7 cellular contexts compared by ENCODE assay signal in genomic region chr16:85718153-85718477, GRCh38. TPM values are rescaled to one million over a fixed set of nuclear protein-coding genes. Genes with fewer than 3 reads are reported as not detected.
"Had no signal": no experiment of that assay in that cellular context is flagged by ENCODE, and none has a peak within 500 bp of the region (broad histone marks: within the 10 kb centered on the region; RNA-seq: fewer than 3 reads in every experiment).

No MANE protein-coding gene starts in this region.

- H3K27ac Mint-ChIP-seq: activated CD4-positive, alpha-beta T cell treated with anti-CD3 and anti-CD28 coated beads, Interleukin-2, amount 10 ng/mL, durations not matched to agents 7 days and 5 days; activated naive CD4-positive, alpha-beta T cell treated with anti-CD3 and anti-CD28 coated beads for 36 hours; activated T-helper 17 cell treated with anti-CD3 and anti-CD28 coated beads, Interleukin-2, amount 50 U/mL, for 72 hours; natural killer cell treated with Interleukin-12 subunit alpha and Interleukin-12 subunit beta and Interleukin-15 and Interleukin-18, amount 100 ng/mL, for 72 hours had no signal

- H3K27ac ChIP-seq: ovary, upper lobe of left lung had no signal

- H3K36me3 ChIP-seq: ovary, upper lobe of left lung had no signal

- H3K9me3 ChIP-seq: ovary, upper lobe of left lung had no signal

- H3K9me3 Mint-ChIP-seq: activated CD4-positive, alpha-beta T cell treated with anti-CD3 and anti-CD28 coated beads, Interleukin-2, amount 10 ng/mL, durations not matched to agents 7 days and 5 days; activated naive CD4-positive, alpha-beta T cell treated with anti-CD3 and anti-CD28 coated beads for 36 hours; activated T-helper 17 cell treated with anti-CD3 and anti-CD28 coated beads, Interleukin-2, amount 50 U/mL, for 72 hours; effector memory CD8-positive, alpha-beta T cell; natural killer cell treated with Interleukin-12 subunit alpha and Interleukin-12 subunit beta and Interleukin-15 and Interleukin-18, amount 100 ng/mL, for 72 hours had no signal

- H3K4me3 ChIP-seq: ovary, upper lobe of left lung had no signal

- H3K36me3 Mint-ChIP-seq: natural killer cell treated with Interleukin-12 subunit alpha and Interleukin-12 subunit beta and Interleukin-15 and Interleukin-18, amount 100 ng/mL, for 72 hours had no signal

- H3K4me3 Mint-ChIP-seq: activated CD4-positive, alpha-beta T cell treated with anti-CD3 and anti-CD28 coated beads, Interleukin-2, amount 10 ng/mL, durations not matched to agents 7 days and 5 days; activated naive CD4-positive, alpha-beta T cell treated with anti-CD3 and anti-CD28 coated beads for 36 hours; activated T-helper 17 cell treated with anti-CD3 and anti-CD28 coated beads, Interleukin-2, amount 50 U/mL, for 72 hours; effector memory CD8-positive, alpha-beta T cell; natural killer cell treated with Interleukin-12 subunit alpha and Interleukin-12 subunit beta and Interleukin-15 and Interleukin-18, amount 100 ng/mL, for 72 hours had no signal

- H3K27me3 ChIP-seq: ovary, upper lobe of left lung had no signal

RNA-seq across cellular contexts. Expression of gene C16orf74, which starts 32.8 kb away (rescaled TPM):
- total RNA-seq: natural killer cell treated with Interleukin-12 subunit alpha and Interleukin-12 subunit beta and Interleukin-15 and Interleukin-18, amount 100 ng/mL, for 72 hours had no signal
